8 cellular contexts compared by ENCODE assay signal in the genomic region with DNA sequence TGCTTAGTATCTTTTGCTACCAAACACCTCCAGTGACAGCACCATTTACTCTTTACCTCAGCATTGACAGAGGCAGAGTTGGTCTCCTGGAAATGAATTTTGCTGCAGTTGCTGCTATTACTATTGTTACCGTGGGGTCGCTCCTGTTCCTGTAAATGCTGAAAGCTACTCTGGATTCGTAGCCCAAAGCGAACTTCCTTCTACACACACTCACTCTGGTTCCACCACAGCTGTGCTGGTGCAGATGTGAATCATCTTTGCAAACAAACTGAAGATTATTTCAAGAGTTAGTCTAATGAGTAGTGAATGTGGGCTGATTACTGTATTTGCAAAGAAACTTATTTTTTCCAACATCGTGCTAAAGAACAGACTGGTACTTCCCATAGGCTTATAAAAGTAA.
DNase-seq lines count a peak whose midpoint lies in the region; ATAC-seq and TF ChIP-seq lines count a peak whose summit lies in the region.

No MANE protein-coding gene starts in this region.

- DNase-seq in SHP77 (lab: John Stamatoyannopoulos, UW) (peak; percentile 56 to 63), SHP77 treated with DMSO at 0.1 percent for 48 hours (lab: John Stamatoyannopoulos, UW) (no peak), HT-29 (ENCODE audit: low spot score) (peak; percentile 10), astrocyte of the spinal cord (ENCODE audit: low read depth, low spot score) (peak; percentile 74), smooth muscle cell of the brain vasculature (ENCODE audit: low read depth, low spot score) (peak; percentile 70), NCI-H1417 treated with DMSO at 0.1 percent for 48 hours (lab: John Stamatoyannopoulos, UW) (no peak), nucleus accumbens (lab: John Stamatoyannopoulos, UW) (no peak)

- TF ChIP-seq CTCF in astrocyte of the spinal cord (IDR thresholded peaks at IDR 0.05; ENCODE audit: low read depth, low read length): no peak

- no peak for ATAC-seq in GM19455 (IDR thresholded peaks at IDR 0.05; ENCODE audit: unreplicated experiment)

- H3K4me3 ChIP-seq in astrocyte of the spinal cord (ENCODE audit: low read depth, low read length): no peak overlapping the region

- in situ Hi-C loops in astrocyte of the spinal cord (cut with HindIII; ENCODE audit: low sequenced_read_pairs): no loop called here

Comparison
In these comparisons a context has a peak if more than half of its experiments do, and no peak if none do; other contexts are left out.
1. DNase-seq: peak in SHP77 (2 of 2), HT-29 (single experiment), astrocyte of the spinal cord (single experiment) and smooth muscle cell of the brain vasculature (single experiment); none in SHP77 treated with DMSO at 0.1 percent for 48 hours (single experiment), NCI-H1417 treated with DMSO at 0.1 percent for 48 hours (single experiment) and nucleus accumbens (0 of 56).